In the genomic region with DNA sequence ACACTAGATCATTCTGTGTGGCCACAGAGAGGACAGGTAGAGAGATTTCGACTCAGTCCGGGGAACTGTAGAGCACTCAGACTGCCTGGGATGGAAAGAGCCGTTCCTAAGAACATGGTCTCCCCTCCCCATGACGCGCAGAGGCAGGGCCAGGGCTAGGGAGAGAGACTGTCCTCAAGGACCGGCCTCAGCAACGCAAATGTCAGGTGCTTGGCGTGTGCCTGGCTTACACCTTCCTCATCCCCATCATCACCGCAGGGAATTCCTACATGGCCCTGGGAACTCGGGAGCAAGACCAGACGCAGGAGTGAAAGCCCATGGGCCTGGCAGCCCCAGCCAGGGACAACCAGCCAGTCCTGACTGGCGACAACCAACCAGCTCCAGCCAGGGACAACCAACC, we compare ENCODE assay signal across 18 cellular contexts.
"Had no signal": no experiment of that assay in that cellular context is flagged by ENCODE, and none has a peak within 500 bp of the region (broad histone marks: within the 10 kb centered on the region; RNA-seq: fewer than 3 reads in every experiment).

No MANE protein-coding gene starts in this region.

- H3K27me3 ChIP-seq: cardiac muscle cell, esophagus squamous epithelium, hepatocyte, right atrium auricular region, suprapubic skin, upper lobe of right lung had no signal

- H3K36me3 Mint-ChIP-seq: naive thymus-derived CD8-positive, alpha-beta T cell had no signal

- H3K9me3 ChIP-seq: esophagus squamous epithelium, left ventricle myocardium inferior, right atrium auricular region, suprapubic skin, upper lobe of right lung had no signal

- H3K4me2 ChIP-seq: hepatocyte had no signal

- H3K79me2 ChIP-seq: hepatocyte had no signal

- H3K9me3 Mint-ChIP-seq: activated T-helper 1 cell treated with anti-CD3 and anti-CD28 coated beads, Interleukin-12 subunit alpha, Interleukin-12 subunit beta, Interleukin-2, Interleukin-4 antibody, amounts not matched to agents 30 ng/mL and 10 ng/mL and 1 ng/mL, durations not matched to agents 14 hours and 24 hours and 36 hours; naive thymus-derived CD8-positive, alpha-beta T cell had no signal

- H3K27ac ChIP-seq: cardiac muscle cell, hepatocyte, left ventricle myocardium inferior, right atrium auricular region, skin epidermis, suprapubic skin, upper lobe of right lung had no signal

- H3K27me3 Mint-ChIP-seq: naive thymus-derived CD8-positive, alpha-beta T cell; progenitor cell of endocrine pancreas had no signal

- DNase-seq: activated naive CD4-positive, alpha-beta T cell treated with Interleukin-2 at 50 U/mL for 16 hours; esophagus squamous epithelium; islet precursor cell; left ventricle myocardium inferior; occipital lobe; stimulated activated CD4-positive, alpha-beta T cell treated with anti-CD3 and anti-CD28 coated beads, Interleukin-4, amount 100 ng/mL, for 4 hours; stimulated activated CD8-positive, alpha-beta memory T cell treated with anti-CD3 and anti-CD28 coated beads, Interleukin-4, amount 100 ng/mL, for 48 hours; stimulated activated naive CD8-positive, alpha-beta T cell treated with anti-CD3 and anti-CD28 coated beads, Interleukin-15, Interleukin-2, amounts not matched to agents 100 U/mL and 50 U/mL, for 24 hours; upper lobe of right lung had no signal

- ATAC-seq: activated CD4-positive, CD25-positive, alpha-beta regulatory T cell treated with anti-CD3 and anti-CD28 coated beads, Interleukin-2, amount 50 U/mL, for 24 hours; naive thymus-derived CD8-positive, alpha-beta T cell; stimulated activated naive CD8-positive, alpha-beta T cell treated with anti-CD3 and anti-CD28 coated beads, Interleukin-15, Interleukin-2, amounts not matched to agents 100 U/mL and 50 U/mL, for 24 hours; upper lobe of right lung had no signal

- H3K36me3 ChIP-seq: cardiac muscle cell, esophagus squamous epithelium, left ventricle myocardium inferior, right atrium auricular region, suprapubic skin, upper lobe of right lung had no signal

- H3K4me3 ChIP-seq: cardiac muscle cell, esophagus squamous epithelium, hepatocyte, left ventricle myocardium inferior, right atrium auricular region, skin epidermis, suprapubic skin, upper lobe of right lung had no signal

- H3K4me3 Mint-ChIP-seq: activated T-helper 1 cell treated with anti-CD3 and anti-CD28 coated beads, Interleukin-12 subunit alpha, Interleukin-12 subunit beta, Interleukin-2, Interleukin-4 antibody, amounts not matched to agents 30 ng/mL and 10 ng/mL and 1 ng/mL, durations not matched to agents 14 hours and 24 hours and 36 hours; naive thymus-derived CD8-positive, alpha-beta T cell had no signal

- H3K27ac Mint-ChIP-seq: activated T-helper 1 cell treated with anti-CD3 and anti-CD28 coated beads, Interleukin-12 subunit alpha, Interleukin-12 subunit beta, Interleukin-2, Interleukin-4 antibody, amounts not matched to agents 30 ng/mL and 10 ng/mL and 1 ng/mL, durations not matched to agents 14 hours and 24 hours and 36 hours; naive thymus-derived CD8-positive, alpha-beta T cell; progenitor cell of endocrine pancreas had no signal
